Comparison of ENCODE assay signal across 1 cellular context in genomic region chr2:172093416-172094318, GRCh38.
TF ChIP-seq lines count a peak whose summit lies in the region.

No MANE protein-coding gene starts in this region.

TF ChIP-seq in HCT116, 20 proteins besides CTCF, POLR2A, EP300 and RAD21 (continued from another document):
- TF ChIP-seq CBX3 (IDR thresholded peaks at IDR 0.05; ENCODE audit: low read depth) (no peak), JUND (IDR thresholded peaks at IDR 0.05) (no peak), SIN3A (IDR thresholded peaks at IDR 0.05; ENCODE audit: low read depth) (no peak), EZH2phosphoT487 (IDR thresholded peaks at IDR 0.05; ENCODE audit: borderline replicate concordance) (no peak), ZFX (IDR thresholded peaks at IDR 0.05) (no peak), ZBTB33 (IDR thresholded peaks at IDR 0.05; ENCODE audit: extremely low read depth, insufficient replicate concordance, low read length) (no peak), TCF7L2 (IDR thresholded peaks at IDR 0.05; ENCODE audit: borderline replicate concordance, extremely low read depth, insufficient read depth, insufficient read length) (no peak)
- TF ChIP-seq, protein P1, sequence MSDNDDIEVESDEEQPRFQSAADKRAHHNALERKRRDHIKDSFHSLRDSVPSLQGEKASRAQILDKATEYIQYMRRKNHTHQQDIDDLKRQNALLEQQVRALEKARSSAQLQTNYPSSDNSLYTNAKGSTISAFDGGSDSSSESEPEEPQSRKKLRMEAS (IDR thresholded peaks at IDR 0.05): no peak
